Comparison of ENCODE assay signal across 1 cellular context in genomic region chr3:194051554-194052175, GRCh38.
TF ChIP-seq lines count a peak whose summit lies in the region.

No MANE protein-coding gene starts in this region.

TF ChIP-seq in K562, 482 proteins besides CTCF, POLR2A, EP300 and RAD21 (continued from another document and continues in another):
- no peak for TF ChIP-seq WHSC1 (IDR thresholded peaks at IDR 0.05; ENCODE audit: low read length)
- TF ChIP-seq TAL1 (IDR thresholded peaks at IDR 0.05) = peak; percentile 35; the same call in 1 of the 2 replicates
- TF ChIP-seq ETS2 (tag; IDR thresholded peaks at IDR 0.05; ENCODE audit: borderline replicate concordance, poor library complexity, severe bottlenecking) = no peak
- no peak for TF ChIP-seq ZNF75A (CRISPR knock-in tag; IDR thresholded peaks at IDR 0.05)
- no peak for TF ChIP-seq ZFP1 (CRISPR knock-in tag; IDR thresholded peaks at IDR 0.05)
- no peak for TF ChIP-seq NBN (IDR thresholded peaks at IDR 0.05; ENCODE audit: low read depth)
- TF ChIP-seq ZKSCAN3 (CRISPR knock-in tag; IDR thresholded peaks at IDR 0.05) = no peak
- peak; percentile 71 for TF ChIP-seq DPF2 (IDR thresholded peaks at IDR 0.05)
- no peak for TF ChIP-seq ZNF3 (CRISPR knock-in tag; IDR thresholded peaks at IDR 0.05)
- peak; percentile 46 for TF ChIP-seq EGR1 (conservative IDR thresholded peaks at IDR 0.05)
- no peak for TF ChIP-seq TEAD2 (tag; IDR thresholded peaks at IDR 0.05)
- TF ChIP-seq KDM1A (IDR thresholded peaks at IDR 0.05) = peak; percentile 44 to 49; a peak in 2 of 4 replicates
- no peak for TF ChIP-seq KLF10 (CRISPR knock-in tag; IDR thresholded peaks at IDR 0.05)
- TF ChIP-seq MYC (IDR thresholded peaks at IDR 0.05; ENCODE audit: low read depth, low read length) = no peak
- no peak for TF ChIP-seq MYC (CRISPR knock-in tag; IDR thresholded peaks at IDR 0.05; ENCODE audit: borderline replicate concordance, low read depth)
- TF ChIP-seq ZNF436 (CRISPR knock-in tag; IDR thresholded peaks at IDR 0.05) = no peak
- TF ChIP-seq POU5F1 (IDR thresholded peaks at IDR 0.05; ENCODE audit: borderline replicate concordance, low read depth, low read length, partially characterized antibody) = no peak
- no peak for TF ChIP-seq CCAR2 (IDR thresholded peaks at IDR 0.05; ENCODE audit: low read depth, low read length)
- no peak for TF ChIP-seq HMBOX1 (IDR thresholded peaks at IDR 0.05)
- TF ChIP-seq ATF3 (IDR thresholded peaks at IDR 0.05) = peak; percentile 66; the same call in 1 of the 2 replicates
- 0 out of 2 replicates have a peak, but pooled peaks have one; percentile 55 for TF ChIP-seq ATF3 (CRISPR knock-in tag; conservative IDR thresholded peaks at IDR 0.05)
- TF ChIP-seq PYGO2 (tag; IDR thresholded peaks at IDR 0.05) = no peak
- TF ChIP-seq LCOR (CRISPR knock-in tag; IDR thresholded peaks at IDR 0.05) = no peak
- no peak for TF ChIP-seq ARID3A (IDR thresholded peaks at IDR 0.05; ENCODE audit: borderline replicate concordance, low read depth, low read length)
- TF ChIP-seq BRCA1 (IDR thresholded peaks at IDR 0.05) = no peak
- TF ChIP-seq BRCA1 (CRISPR knock-in tag; IDR thresholded peaks at IDR 0.05) = no peak
- TF ChIP-seq TRIM28 (IDR thresholded peaks at IDR 0.05) = no peak
- no peak for TF ChIP-seq SUPT5H (IDR thresholded peaks at IDR 0.05)
- peak; percentile 37; the same call in 1 of the 2 replicates for TF ChIP-seq NFE2 (IDR thresholded peaks at IDR 0.05; ENCODE audit: low read depth)
- TF ChIP-seq SIN3A (IDR thresholded peaks at IDR 0.05; ENCODE audit: borderline replicate concordance in 2 of 2, control insufficient read depth in 1 of 2, low read depth in 2 of 2, low read length in 2 of 2) = no peak
- TF ChIP-seq MLLT1 (IDR thresholded peaks at IDR 0.05) = no peak
- no peak for TF ChIP-seq ZBTB7A (IDR thresholded peaks at IDR 0.05; ENCODE audit: borderline replicate concordance, control insufficient read depth, low read depth, low read length)
- TF ChIP-seq ERF (CRISPR knock-in tag; IDR thresholded peaks at IDR 0.05) = no peak
- no peak for TF ChIP-seq MYBL2 (IDR thresholded peaks at IDR 0.05; ENCODE audit: low read depth)
- TF ChIP-seq MYBL2 (CRISPR knock-in tag; IDR thresholded peaks at IDR 0.05; ENCODE audit: borderline replicate concordance) = no peak
- peak; percentile 73 for TF ChIP-seq SMARCE1 (IDR thresholded peaks at IDR 0.05)
- peak; percentile 67 for TF ChIP-seq KLF16 (IDR thresholded peaks at IDR 0.05)
- TF ChIP-seq SREBF2 (CRISPR knock-in tag; IDR thresholded peaks at IDR 0.05) = no peak
- no peak for TF ChIP-seq YY1 (IDR thresholded peaks at IDR 0.05; ENCODE audit: borderline replicate concordance in 1 of 3, control insufficient read depth in 1 of 3, extremely low read depth in 1 of 3, insufficient read depth in 3 of 3, insufficient read length in 1 of 3, insufficient replicate concordance in 2 of 3, low read depth in 1 of 3, low read length in 2 of 3)
- TF ChIP-seq PREB (CRISPR knock-in tag; IDR thresholded peaks at IDR 0.05) = no peak
- TF ChIP-seq ZC3H8 (IDR thresholded peaks at IDR 0.05) = no peak
- TF ChIP-seq CBX1 (IDR thresholded peaks at IDR 0.05; ENCODE audit: low read depth) = no peak
- TF ChIP-seq ZNF407 (IDR thresholded peaks at IDR 0.05; ENCODE audit: low read depth) = no peak
- TF ChIP-seq GTF3C2 (IDR thresholded peaks at IDR 0.05; ENCODE audit: borderline replicate concordance, extremely low read depth, insufficient read length) = no peak
- no peak for TF ChIP-seq SRSF1 (IDR thresholded peaks at IDR 0.05; ENCODE audit: low read depth, low read length)
- no peak for TF ChIP-seq ZNF146 (CRISPR knock-in tag; IDR thresholded peaks at IDR 0.05; ENCODE audit: unreplicated experiment)
- no peak for TF ChIP-seq ZNF134 (CRISPR knock-in tag; conservative IDR thresholded peaks at IDR 0.05)
- TF ChIP-seq MCM2 (IDR thresholded peaks at IDR 0.05; ENCODE audit: low read depth) = no peak
- no peak for TF ChIP-seq FOXO4 (CRISPR knock-in tag; IDR thresholded peaks at IDR 0.05)
